ENCODE assay signal across 28 cellular contexts in the genomic region with DNA sequence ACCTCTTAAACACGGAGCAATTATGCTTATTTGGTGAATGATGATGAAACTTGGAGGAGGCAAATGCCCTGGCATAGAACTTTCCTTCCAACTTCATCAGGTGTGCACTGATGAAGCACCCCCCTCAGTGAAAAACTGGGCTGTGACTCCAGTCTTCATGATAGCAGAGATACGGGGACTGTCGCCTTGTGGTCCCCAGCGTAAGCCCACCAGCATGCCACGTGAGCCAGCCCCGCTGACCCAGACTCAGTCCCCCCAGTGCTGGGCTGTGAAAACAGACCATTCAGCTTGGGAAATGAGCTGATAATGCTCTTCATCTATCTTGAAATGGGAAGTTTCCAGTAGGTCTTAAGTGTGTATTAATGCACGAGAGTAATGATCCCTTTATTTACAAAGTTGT.
"Had no signal": no experiment of that assay in that cellular context is flagged by ENCODE, and none has a peak within 500 bp of the region (broad histone marks: within the 10 kb centered on the region; RNA-seq: fewer than 3 reads in every experiment).

No MANE protein-coding gene starts in this region.

- H3K27ac Mint-ChIP-seq: stimulated activated effector memory CD8-positive, alpha-beta T cell treated with anti-CD3 and anti-CD28 coated beads, Interleukin-12 subunit alpha, Interleukin-12 subunit beta, amount 100 ng/mL, for 72 hours; stimulated activated memory B cell treated with anti-CD40 and anti-IgM and Interleukin-4, amounts not matched to agents 10 μg/mL and 1 μg/mL and 100 μg/mL, for 72 hours; stimulated activated naive B cell treated with anti-CD40 and anti-IgM and Interleukin-4, amounts not matched to agents 10 μg/mL and 1 μg/mL and 100 μg/mL, for 72 hours; stimulated activated naive CD8-positive, alpha-beta T cell treated with anti-CD3 and anti-CD28 coated beads, Interleukin-15, amount 100 ng/mL, for 72 hours; stimulated activated naive CD8-positive, alpha-beta T cell treated with anti-CD3 and anti-CD28 coated beads, Interleukin-15, Interleukin-2, amounts not matched to agents 100 ng/mL and 50 ng/mL, for 24 hours; type B pancreatic cell had no signal

- H3K36me3 ChIP-seq: stomach, suprapubic skin, thoracic aorta, thyroid gland, tibial artery, tibial nerve, transverse colon, upper lobe of left lung, upper lobe of right lung, uterus, vagina had no signal

- H3K9me3 ChIP-seq: stomach, suprapubic skin, testis, thoracic aorta, thyroid gland, tibial artery, tibial nerve, transverse colon, upper lobe of left lung, upper lobe of right lung, uterus, vagina had no signal

- H3K4me3 ChIP-seq: stomach, suprapubic skin, testis, thoracic aorta, thyroid gland, tibial artery, tibial nerve, transverse colon, upper lobe of left lung, upper lobe of right lung, uterus, vagina had no signal

- H3K4me1 Mint-ChIP-seq: stimulated activated effector memory CD8-positive, alpha-beta T cell treated with anti-CD3 and anti-CD28 coated beads, Interleukin-12 subunit alpha, Interleukin-12 subunit beta, amount 100 ng/mL, for 72 hours; stimulated activated memory B cell treated with anti-CD40 and anti-IgM and Interleukin-4, amounts not matched to agents 10 μg/mL and 1 μg/mL and 100 μg/mL, for 72 hours; stimulated activated naive B cell treated with anti-CD40 and anti-IgM and Interleukin-4, amounts not matched to agents 10 μg/mL and 1 μg/mL and 100 μg/mL, for 72 hours; stimulated activated naive CD8-positive, alpha-beta T cell treated with anti-CD3 and anti-CD28 coated beads, Interleukin-15, amount 100 ng/mL, for 72 hours had no signal

- H3K36me3 Mint-ChIP-seq: stimulated activated effector memory CD8-positive, alpha-beta T cell treated with anti-CD3 and anti-CD28 coated beads, Interleukin-12 subunit alpha, Interleukin-12 subunit beta, amount 100 ng/mL, for 72 hours; stimulated activated memory B cell treated with anti-CD40 and anti-IgM and Interleukin-4, amounts not matched to agents 10 μg/mL and 1 μg/mL and 100 μg/mL, for 72 hours; stimulated activated naive B cell treated with anti-CD40 and anti-IgM and Interleukin-4, amounts not matched to agents 10 μg/mL and 1 μg/mL and 100 μg/mL, for 72 hours; type B pancreatic cell had no signal

- H3K4me3 Mint-ChIP-seq: stimulated activated effector memory CD8-positive, alpha-beta T cell treated with anti-CD3 and anti-CD28 coated beads, Interleukin-12 subunit alpha, Interleukin-12 subunit beta, amount 100 ng/mL, for 72 hours; stimulated activated memory B cell treated with anti-CD40 and anti-IgM and Interleukin-4, amounts not matched to agents 10 μg/mL and 1 μg/mL and 100 μg/mL, for 72 hours; stimulated activated naive B cell treated with anti-CD40 and anti-IgM and Interleukin-4, amounts not matched to agents 10 μg/mL and 1 μg/mL and 100 μg/mL, for 72 hours; stimulated activated naive CD8-positive, alpha-beta T cell treated with anti-CD3 and anti-CD28 coated beads, Interleukin-15, amount 100 ng/mL, for 72 hours; stimulated activated naive CD8-positive, alpha-beta T cell treated with anti-CD3 and anti-CD28 coated beads, Interleukin-15, Interleukin-2, amounts not matched to agents 100 ng/mL and 50 ng/mL, for 24 hours; type B pancreatic cell had no signal

- H3K4me1 ChIP-seq: stomach, suprapubic skin, testis, thyroid gland, tibial nerve, transverse colon, upper lobe of left lung, upper lobe of right lung, uterus, vagina had no signal

- H3K27me3 ChIP-seq: stomach, suprapubic skin, testis, thyroid gland, tibial artery, tibial nerve, transverse colon, upper lobe of left lung, upper lobe of right lung, uterus, vagina had no signal

- H3K27ac ChIP-seq: stomach, suprapubic skin, testis, thoracic aorta, thyroid gland, tibial artery, tibial nerve, transverse colon, upper lobe of left lung, upper lobe of right lung, uterus, vagina had no signal

- DNase-seq: stimulated activated CD4-positive, alpha-beta T cell treated with anti-CD3 and anti-CD28 coated beads, Interleukin-2, amount 100 ng/mL, for 48 hours; stimulated activated CD4-positive, alpha-beta T cell treated with anti-CD3 and anti-CD28 coated beads, Interleukin-4, amount 100 ng/mL, for 1 hour; stimulated activated CD4-positive, alpha-beta T cell treated with anti-CD3 and anti-CD28 coated beads, Interleukin-4, amount 100 ng/mL, for 24 hours; stimulated activated CD4-positive, alpha-beta T cell treated with anti-CD3 and anti-CD28 coated beads, Interleukin-4, amount 100 ng/mL, for 4 hours; stimulated activated CD8-positive, alpha-beta memory T cell treated with anti-CD3 and anti-CD28 coated beads, Interleukin-4, amount 100 ng/mL, for 48 hours; stimulated activated naive B cell treated with anti-CD40 and anti-IgM and Interleukin-4, amounts not matched to agents 10 μg/mL and 1 μg/mL and 100 μg/mL, for 72 hours; stimulated activated naive CD4-positive, alpha-beta T cell; stimulated activated naive CD4-positive, alpha-beta T cell treated with Interleukin-2 at 50 U/mL for 16 hours; stimulated activated naive CD8-positive, alpha-beta T cell treated with anti-CD3 and anti-CD28 coated beads, Interleukin-15, amount 100 ng/mL, for 72 hours; stimulated activated naive CD8-positive, alpha-beta T cell treated with anti-CD3 and anti-CD28 coated beads, Interleukin-15, Interleukin-2, amounts not matched to agents 100 U/mL and 50 U/mL, for 24 hours; stomach; substantia nigra; testis; thyroid gland; tibial artery; transverse colon; trophoblast cell; upper lobe of right lung; uterus had no signal

- H3K9me3 Mint-ChIP-seq: stimulated activated effector memory CD8-positive, alpha-beta T cell treated with anti-CD3 and anti-CD28 coated beads, Interleukin-12 subunit alpha, Interleukin-12 subunit beta, amount 100 ng/mL, for 72 hours; stimulated activated memory B cell treated with anti-CD40 and anti-IgM and Interleukin-4, amounts not matched to agents 10 μg/mL and 1 μg/mL and 100 μg/mL, for 72 hours; stimulated activated naive B cell treated with anti-CD40 and anti-IgM and Interleukin-4, amounts not matched to agents 10 μg/mL and 1 μg/mL and 100 μg/mL, for 72 hours; stimulated activated naive CD8-positive, alpha-beta T cell treated with anti-CD3 and anti-CD28 coated beads, Interleukin-15, amount 100 ng/mL, for 72 hours; stimulated activated naive CD8-positive, alpha-beta T cell treated with anti-CD3 and anti-CD28 coated beads, Interleukin-15, Interleukin-2, amounts not matched to agents 100 ng/mL and 50 ng/mL, for 24 hours; type B pancreatic cell had no signal
